ENCODE assay signal across 1 cellular context in genomic region chr12:115000038-115000437, GRCh38.
A peak's percentile ranks its signal among the peaks of the same experiment; 100 is the strongest.
TF ChIP-seq lines count a peak whose summit lies in the region.

No MANE protein-coding gene starts in this region.

TF ChIP-seq in GM12878, 131 proteins besides CTCF, POLR2A, EP300 and RAD21 (continued from another document):
- no peak for TF ChIP-seq SKIL (IDR thresholded peaks at IDR 0.05; ENCODE audit: low read depth, poor library complexity, severe bottlenecking)
- TF ChIP-seq JUNB (IDR thresholded peaks at IDR 0.05), result peak; percentile 26; the same call in 1 of the 2 replicates
- TF ChIP-seq ZBTB4 (CRISPR knock-in tag; IDR thresholded peaks at IDR 0.05), result no peak
- TF ChIP-seq EGR1 (IDR thresholded peaks at IDR 0.05; ENCODE audit: borderline replicate concordance in 1 of 2, low read depth in 2 of 2, low read length in 2 of 2), result no peak
- no peak for TF ChIP-seq SMAD1 (IDR thresholded peaks at IDR 0.05; ENCODE audit: low read depth, partially characterized antibody)
- TF ChIP-seq MEF2B (IDR thresholded peaks at IDR 0.05; ENCODE audit: partially characterized antibody, poor library complexity, severe bottlenecking), result peak; percentile 55
- TF ChIP-seq SMARCA5 (IDR thresholded peaks at IDR 0.05), result no peak
- 0 out of 2 replicates have a peak, but pooled peaks have one; percentile 17 for TF ChIP-seq BCL11A (IDR thresholded peaks at IDR 0.05; ENCODE audit: low read depth, low read length)
